In the genomic region with DNA sequence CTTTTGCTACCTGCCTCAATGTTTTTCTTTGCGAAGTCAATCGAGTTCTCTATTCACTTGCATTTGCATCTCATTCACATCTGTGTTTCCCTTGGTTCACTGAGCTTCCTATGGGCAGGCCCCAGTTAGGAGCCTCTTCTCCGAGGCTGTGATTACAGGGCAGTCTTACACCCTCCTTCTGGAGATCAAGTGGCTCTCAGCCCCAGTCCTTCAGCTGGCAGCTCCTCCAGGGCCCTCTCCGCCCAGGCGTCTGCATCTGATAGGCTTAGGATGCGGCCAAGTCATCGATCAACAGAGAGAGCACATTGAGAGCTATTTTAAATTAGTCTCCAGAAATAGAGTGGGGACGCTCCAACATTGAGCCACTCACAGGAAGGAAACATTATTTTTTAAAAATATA, we compare ENCODE assay signal across 1 cellular context.
TF ChIP-seq lines count a peak whose summit lies in the region.

No MANE protein-coding gene starts in this region.

TF ChIP-seq in WTC11, 78 proteins besides CTCF, POLR2A, EP300 and RAD21 (continued from another document):
- TF ChIP-seq, protein P1, sequence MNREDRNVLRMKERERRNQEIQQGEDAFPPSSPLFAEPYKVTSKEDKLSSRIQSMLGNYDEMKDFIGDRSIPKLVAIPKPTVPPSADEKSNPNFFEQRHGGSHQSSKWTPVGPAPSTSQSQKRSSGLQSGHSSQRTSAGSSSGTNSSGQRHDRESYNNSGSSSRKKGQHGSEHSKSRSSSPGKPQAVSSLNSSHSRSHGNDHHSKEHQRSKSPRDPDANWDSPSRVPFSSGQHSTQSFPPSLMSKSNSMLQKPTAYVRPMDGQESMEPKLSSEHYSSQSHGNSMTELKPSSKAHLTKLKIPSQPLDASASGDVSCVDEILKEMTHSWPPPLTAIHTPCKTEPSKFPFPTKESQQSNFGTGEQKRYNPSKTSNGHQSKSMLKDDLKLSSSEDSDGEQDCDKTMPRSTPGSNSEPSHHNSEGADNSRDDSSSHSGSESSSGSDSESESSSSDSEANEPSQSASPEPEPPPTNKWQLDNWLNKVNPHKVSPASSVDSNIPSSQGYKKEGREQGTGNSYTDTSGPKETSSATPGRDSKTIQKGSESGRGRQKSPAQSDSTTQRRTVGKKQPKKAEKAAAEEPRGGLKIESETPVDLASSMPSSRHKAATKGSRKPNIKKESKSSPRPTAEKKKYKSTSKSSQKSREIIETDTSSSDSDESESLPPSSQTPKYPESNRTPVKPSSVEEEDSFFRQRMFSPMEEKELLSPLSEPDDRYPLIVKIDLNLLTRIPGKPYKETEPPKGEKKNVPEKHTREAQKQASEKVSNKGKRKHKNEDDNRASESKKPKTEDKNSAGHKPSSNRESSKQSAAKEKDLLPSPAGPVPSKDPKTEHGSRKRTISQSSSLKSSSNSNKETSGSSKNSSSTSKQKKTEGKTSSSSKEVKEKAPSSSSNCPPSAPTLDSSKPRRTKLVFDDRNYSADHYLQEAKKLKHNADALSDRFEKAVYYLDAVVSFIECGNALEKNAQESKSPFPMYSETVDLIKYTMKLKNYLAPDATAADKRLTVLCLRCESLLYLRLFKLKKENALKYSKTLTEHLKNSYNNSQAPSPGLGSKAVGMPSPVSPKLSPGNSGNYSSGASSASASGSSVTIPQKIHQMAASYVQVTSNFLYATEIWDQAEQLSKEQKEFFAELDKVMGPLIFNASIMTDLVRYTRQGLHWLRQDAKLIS (CRISPR knock-in tag; IDR thresholded peaks at IDR 0.05; ENCODE audit: borderline replicate concordance): no peak
- TF ChIP-seq TEAD1 (CRISPR knock-in tag; IDR thresholded peaks at IDR 0.05) (no peak), ZNF232 (CRISPR knock-in tag; IDR thresholded peaks at IDR 0.05) (no peak), OVOL2 (CRISPR knock-in tag; IDR thresholded peaks at IDR 0.05; ENCODE audit: borderline replicate concordance) (no peak)
- TF ChIP-seq, protein P2, sequence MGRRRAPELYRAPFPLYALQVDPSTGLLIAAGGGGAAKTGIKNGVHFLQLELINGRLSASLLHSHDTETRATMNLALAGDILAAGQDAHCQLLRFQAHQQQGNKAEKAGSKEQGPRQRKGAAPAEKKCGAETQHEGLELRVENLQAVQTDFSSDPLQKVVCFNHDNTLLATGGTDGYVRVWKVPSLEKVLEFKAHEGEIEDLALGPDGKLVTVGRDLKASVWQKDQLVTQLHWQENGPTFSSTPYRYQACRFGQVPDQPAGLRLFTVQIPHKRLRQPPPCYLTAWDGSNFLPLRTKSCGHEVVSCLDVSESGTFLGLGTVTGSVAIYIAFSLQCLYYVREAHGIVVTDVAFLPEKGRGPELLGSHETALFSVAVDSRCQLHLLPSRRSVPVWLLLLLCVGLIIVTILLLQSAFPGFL (CRISPR knock-in tag; IDR thresholded peaks at IDR 0.05; ENCODE audit: borderline replicate concordance): no peak
- TF ChIP-seq, protein P3, sequence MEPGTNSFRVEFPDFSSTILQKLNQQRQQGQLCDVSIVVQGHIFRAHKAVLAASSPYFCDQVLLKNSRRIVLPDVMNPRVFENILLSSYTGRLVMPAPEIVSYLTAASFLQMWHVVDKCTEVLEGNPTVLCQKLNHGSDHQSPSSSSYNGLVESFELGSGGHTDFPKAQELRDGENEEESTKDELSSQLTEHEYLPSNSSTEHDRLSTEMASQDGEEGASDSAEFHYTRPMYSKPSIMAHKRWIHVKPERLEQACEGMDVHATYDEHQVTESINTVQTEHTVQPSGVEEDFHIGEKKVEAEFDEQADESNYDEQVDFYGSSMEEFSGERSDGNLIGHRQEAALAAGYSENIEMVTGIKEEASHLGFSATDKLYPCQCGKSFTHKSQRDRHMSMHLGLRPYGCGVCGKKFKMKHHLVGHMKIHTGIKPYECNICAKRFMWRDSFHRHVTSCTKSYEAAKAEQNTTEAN (CRISPR knock-in tag; IDR thresholded peaks at IDR 0.05): no peak
TF ChIP-seq in WTC11: peak in this region for 0.
